Comparison of ENCODE assay signal across 11 cellular contexts in genomic region chr5:58188287-58188651, GRCh38.
DNase-seq lines count a peak whose midpoint lies in the region; ATAC-seq, FAIRE-seq and TF ChIP-seq lines count a peak whose summit lies in the region.
"Had no signal": no experiment of that assay in that cellular context is flagged by ENCODE, and none has a peak within 500 bp of the region (broad histone marks: within the 10 kb centered on the region; RNA-seq: fewer than 3 reads in every experiment).

No MANE protein-coding gene starts in this region.

- ATAC-seq in SK-N-SH treated with all-trans-retinoic acid at 6 μM for 48 hours (peak; percentile 88), HG02798 (IDR thresholded peaks at IDR 0.05; ENCODE audit: poor library complexity, unreplicated experiment) (no peak), GM19395 (IDR thresholded peaks at IDR 0.05; ENCODE audit: unreplicated experiment) (no peak)

- H3K4me3 ChIP-seq in skeletal muscle cell (ENCODE audit: low read depth, low read length), result no peak overlapping the region

- DNase-seq in HCEC 1CT (peak; percentile 86), glomerular endothelial cell (ENCODE audit: extremely low read depth, low read depth, low spot score) (peak; percentile 63), skeletal muscle cell (ENCODE audit: low read depth) (peak; percentile 51), NAMALWA (ENCODE audit: low spot score) (no peak), frontal cortex (ENCODE audit: low spot score in 2 of 2) (no peak)
- DNase-seq: activated CD8-positive, alpha-beta memory T cell treated with anti-CD3 and anti-CD28 coated beads, Interleukin-2, amount 50 U/mL, for 48 hours; effector CD4-positive, alpha-beta T cell; NCI-H2107 had no signal

- FAIRE-seq in frontal cortex (lab: Jason Lieb, UNC), result no peak

TF ChIP-seq in SK-N-SH treated with all-trans-retinoic acid at 6 μM for 48 hours, 23 proteins besides CTCF, POLR2A, EP300 and RAD21:
- TF ChIP-seq POU6F1 (CRISPR knock-in tag; IDR thresholded peaks at IDR 0.05; ENCODE audit: borderline replicate concordance, low read depth) (0 out of 2 replicates have a peak, but pooled peaks have one; percentile 50), SNAI2 (CRISPR knock-in tag; IDR thresholded peaks at IDR 0.05) (peak; percentile 59; the same call in 1 of the 2 replicates), CSDC2 (CRISPR knock-in tag; IDR thresholded peaks at IDR 0.05) (peak; percentile 83), CREB5 (CRISPR knock-in tag; IDR thresholded peaks at IDR 0.05; ENCODE audit: low read depth) (peak; percentile 61; the same call in 1 of the 2 replicates), ISL1 (CRISPR knock-in tag; IDR thresholded peaks at IDR 0.05) (peak; percentile 85), TSHZ2 (CRISPR knock-in tag; IDR thresholded peaks at IDR 0.05) (0 out of 2 replicates have a peak, but pooled peaks have one; percentile 26), ESRRG (CRISPR knock-in tag; IDR thresholded peaks at IDR 0.05) (no peak), RARB (CRISPR knock-in tag; IDR thresholded peaks at IDR 0.05) (no peak), BACH2 (CRISPR knock-in tag; IDR thresholded peaks at IDR 0.05; ENCODE audit: borderline replicate concordance) (no peak), GLIS3 (CRISPR knock-in tag; IDR thresholded peaks at IDR 0.05) (peak; percentile 85; the same call in 1 of the 2 replicates)
TF ChIP-seq in SK-N-SH treated with all-trans-retinoic acid at 6 μM for 48 hours: peak in this region for 7.

Comparison
In these comparisons a context has a peak if more than half of its experiments do, and no peak if none do; other contexts are left out.
1. DNase-seq: peak in HCEC 1CT (single experiment), glomerular endothelial cell (single experiment) and skeletal muscle cell (single experiment); none in NAMALWA (single experiment) and frontal cortex (0 of 2).